Comparison of ENCODE assay signal across 16 cellular contexts in the genomic region with DNA sequence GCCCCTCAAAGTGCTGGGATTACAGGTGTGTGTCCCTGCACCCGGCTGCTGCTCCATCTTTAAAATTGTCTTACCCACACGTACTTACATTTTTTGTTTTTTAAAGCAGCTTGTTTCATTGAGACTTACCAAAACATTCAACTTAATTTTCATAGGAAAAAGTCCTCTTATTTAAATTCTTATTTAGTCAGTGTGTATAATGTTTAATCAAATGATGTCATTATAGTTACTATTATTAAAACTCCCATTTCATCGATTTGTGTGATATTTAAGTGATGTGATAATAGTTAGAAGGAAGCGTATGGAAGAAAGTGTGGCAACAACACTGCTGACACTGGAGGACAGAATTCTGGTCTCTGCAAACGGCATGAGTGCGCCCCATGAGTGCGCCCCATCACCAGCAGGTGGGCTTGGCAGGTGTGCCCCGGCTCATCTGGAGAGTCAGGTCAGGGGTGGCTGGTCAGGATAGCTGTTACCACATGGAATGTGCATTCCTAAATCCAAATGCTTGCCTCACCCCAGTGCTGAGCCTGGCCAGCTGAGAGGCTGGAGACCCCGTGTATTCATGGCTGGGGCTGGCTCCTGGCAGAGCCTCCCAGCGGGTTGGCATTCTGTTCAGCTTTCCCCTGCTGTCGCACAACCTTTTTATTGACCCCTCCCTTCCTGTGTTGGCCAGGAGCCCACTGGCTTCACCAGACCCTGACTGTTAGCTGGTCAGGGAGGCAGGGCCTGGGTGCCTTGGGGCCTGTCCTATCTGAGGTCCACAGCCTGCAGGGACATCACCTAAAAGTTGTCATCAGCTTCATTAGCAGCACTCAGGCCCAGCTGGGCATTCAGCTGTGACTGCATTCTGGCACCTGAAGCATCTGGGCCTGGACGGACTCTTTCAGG.
DNase-seq lines count a peak whose midpoint lies in the region; ATAC-seq and TF ChIP-seq lines count a peak whose summit lies in the region.
"Had no signal": no experiment of that assay in that cellular context is flagged by ENCODE, and none has a peak within 500 bp of the region (broad histone marks: within the 10 kb centered on the region; RNA-seq: fewer than 3 reads in every experiment).

No MANE protein-coding gene starts in this region.

- no peak overlapping the region for H3K9ac ChIP-seq in GM23248

- H3K9me3 ChIP-seq in mucosa of descending colon: no peaks in the 10 kb centered on the region
- H3K9me3 ChIP-seq in GM23248 (ENCODE audit: low read depth): no peaks in the 10 kb centered on the region
- H3K9me3 ChIP-seq: testis had no signal

- no peak overlapping the region for H2AFZ ChIP-seq in GM23248

- no peaks in the 10 kb centered on the region for H3F3A ChIP-seq in GM23248 (ENCODE audit: insufficient read depth)

- H3K79me2 ChIP-seq in GM23248 (ENCODE audit: insufficient read depth): peaks cover 92% of the 10 kb centered on the region

- no peak overlapping the region for H3K4me3 ChIP-seq in dorsolateral prefrontal cortex
- no peak overlapping the region for H3K4me3 ChIP-seq in mucosa of descending colon
- no peak overlapping the region for H3K4me3 ChIP-seq in GM23248
- no peak overlapping the region for H3K4me3 ChIP-seq in coronary artery
- H3K4me3 ChIP-seq: esophagus muscularis mucosa, testis had no signal

- peak overlapping the region in 46 of 59 donors; percentile 3 to 99 (median 49) for H3K27ac ChIP-seq in dorsolateral prefrontal cortex
- H3K27ac ChIP-seq in GM23248: no peak overlapping the region
- H3K27ac ChIP-seq in coronary artery: no peak overlapping the region
- H3K27ac ChIP-seq: esophagus muscularis mucosa, testis had no signal

- H3K4me1 ChIP-seq in mucosa of descending colon (ENCODE audit: low read depth): no peaks in the 10 kb centered on the region
- peaks cover 10% of the 10 kb centered on the region for H3K4me1 ChIP-seq in GM23248 (ENCODE audit: insufficient read depth)

- H3K36me3 ChIP-seq in mucosa of descending colon (ENCODE audit: low read depth) (no peaks in the 10 kb centered on the region), GM23248 (ENCODE audit: low read depth) (0 out of 2 replicates have a peak, but pooled peaks cover 3% of the 10 kb centered on the region)

- TF ChIP-seq CTCF in dorsolateral prefrontal cortex (IDR thresholded peaks at IDR 0.05 in 54 of 56, conservative IDR thresholded peaks at IDR 0.05 in 2 of 56; ENCODE audit: low read depth in 1 of 56, partially characterized antibody in 56 of 56) (no peak), mucosa of descending colon (IDR thresholded peaks at IDR 0.05) (no peak), coronary artery (IDR thresholded peaks at IDR 0.05) (no peak)

- in situ Hi-C loops in Caki2 (cut with HindIII; ENCODE audit: low pct_unique_long_range_greater_than_20kb, low sequenced_read_pairs) (no loop called here), GM23248 (cut with MboI) (no loop called here)

- peaks cover 17% of the 10 kb centered on the region; the same call in 1 of the 2 replicates for H4K20me1 ChIP-seq in GM23248 (ENCODE audit: insufficient read depth)

- 93 to 95% methylated on average over 12 of the region's 12 CpGs for WGBS in GM23248 (ENCODE audit: low coverage in 1 of 2, low lambda C conversion rate in 2 of 2, missing lambda C conversion rate in 2 of 2), 2 experiments

- peak; percentile 28 for DNase-seq in Caki2 (ENCODE audit: low read depth)
- peak; percentile 44 for DNase-seq in NCI-H1092 treated with DMSO at 0.1 percent for 48 hours (lab: John Stamatoyannopoulos, UW)
- no peak for DNase-seq in dorsolateral prefrontal cortex
- no peak for DNase-seq in mucosa of descending colon
- DNase-seq in islet precursor cell: no peak
- no peak for DNase-seq in GM23248
- no peak for DNase-seq in GDM1 (lab: John Stamatoyannopoulos, UW)
- DNase-seq in coronary artery (ENCODE audit: low spot score): no peak
- DNase-seq: activated CD4-positive, alpha-beta T cell treated with anti-CD3 and anti-CD28 coated beads, Interleukin-2, amount 10 ng/mL, durations not matched to agents 24 days and 14 days; activated naive CD4-positive, alpha-beta T cell treated with Interleukin-2 at 50 U/mL for 16 hours; cortex of kidney; midbrain; stimulated activated CD4-positive, alpha-beta T cell treated with anti-CD3 and anti-CD28 coated beads, Interleukin-4, amount 100 ng/mL, for 1 hour; T1000; testis had no signal

- intact Hi-C loops in dorsolateral prefrontal cortex (cut with DNase I) (loop anchor here in 1 of 2 donors (10.0 kb wide), 1 partner anchor 189 kb away; no protein-coding TSS in a partner anchor), mucosa of descending colon (cut with DNase I, micrococcal nuclease) (no loop called here)

- ATAC-seq in mucosa of descending colon: peak; percentile 15

- H3K27me3 ChIP-seq in dorsolateral prefrontal cortex (no peaks in the 10 kb centered on the region), GM23248 (replicated peaks; ENCODE audit: insufficient read depth) (no peaks in the 10 kb centered on the region)
- H3K27me3 ChIP-seq: esophagus muscularis mucosa, testis had no signal

- no peak overlapping the region for H3K4me2 ChIP-seq in GM23248 (ENCODE audit: unreplicated experiment)

- no peaks in the 10 kb centered on the region for H3K9me2 ChIP-seq in GM23248 (ENCODE audit: insufficient read depth)

Comparison
In these comparisons a context has a peak if more than half of its experiments do, and no peak if none do; other contexts are left out.
1. DNase-seq: peak in Caki2 (single experiment) and NCI-H1092 treated with DMSO at 0.1 percent for 48 hours (single experiment); none in dorsolateral prefrontal cortex (0 of 10), mucosa of descending colon (0 of 3), islet precursor cell (single experiment), GM23248 (single experiment), GDM1 (single experiment) and coronary artery (single experiment).
2. H3K27ac ChIP-seq: peak in dorsolateral prefrontal cortex (46 of 59); none in GM23248 (single experiment) and coronary artery (0 of 2).